Comparison of ENCODE assay signal across 1 cellular context in the genomic region with DNA sequence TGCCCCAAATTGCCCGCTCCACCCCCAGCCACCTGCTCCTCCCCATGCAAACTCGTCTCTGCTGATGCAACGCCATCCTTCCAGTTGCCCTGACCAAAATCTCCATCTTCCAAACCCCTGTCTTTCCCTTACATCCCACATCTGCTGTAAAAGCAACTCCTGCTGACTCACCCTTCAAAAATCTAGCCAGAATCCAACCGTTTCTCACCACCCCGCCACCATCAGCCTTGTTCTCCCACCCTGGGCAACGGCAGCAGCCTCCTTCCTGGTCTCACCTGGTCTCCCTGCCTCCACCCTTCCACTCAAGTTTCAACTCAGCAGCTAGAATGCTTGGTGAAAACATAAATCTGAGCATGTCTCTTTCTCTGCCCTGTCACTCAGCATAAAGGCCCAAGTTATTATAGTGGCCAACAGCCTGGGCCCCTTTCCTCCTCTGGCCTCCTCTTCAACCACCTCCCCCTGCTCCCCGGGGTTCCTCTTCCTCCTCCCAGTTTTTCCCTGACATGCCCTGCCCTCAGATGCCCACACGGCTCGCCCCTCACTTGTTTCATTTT.
TF ChIP-seq lines count a peak whose summit lies in the region.

No MANE protein-coding gene starts in this region.

TF ChIP-seq in HepG2, 621 proteins besides CTCF, POLR2A, EP300 and RAD21 (continued from another document and continues in another):
- TF ChIP-seq ZFP82 (CRISPR knock-in tag; IDR thresholded peaks at IDR 0.05; ENCODE audit: borderline replicate concordance) (no peak), ZNF251 (CRISPR knock-in tag; IDR thresholded peaks at IDR 0.05) (no peak), ZNF775 (CRISPR knock-in tag; IDR thresholded peaks at IDR 0.05; ENCODE audit: borderline replicate concordance) (no peak), ZNF792 (CRISPR knock-in tag; IDR thresholded peaks at IDR 0.05) (no peak), ZNF543 (CRISPR knock-in tag; IDR thresholded peaks at IDR 0.05) (no peak), ZNF33A (CRISPR knock-in tag; IDR thresholded peaks at IDR 0.05; ENCODE audit: borderline replicate concordance) (no peak), MTF2 (CRISPR knock-in tag; IDR thresholded peaks at IDR 0.05; ENCODE audit: borderline replicate concordance) (no peak), XRCC5 (optimal IDR thresholded peaks at IDR 0.05; ENCODE audit: low read length) (peak; percentile 31), SIX4 (CRISPR knock-in tag; IDR thresholded peaks at IDR 0.05) (no peak), ZNF766 (CRISPR knock-in tag; IDR thresholded peaks at IDR 0.05; ENCODE audit: borderline replicate concordance) (no peak), POGZ (CRISPR knock-in tag; IDR thresholded peaks at IDR 0.05) (no peak), ZMYM3 (CRISPR knock-in tag; IDR thresholded peaks at IDR 0.05) (0 out of 2 replicates have a peak, but pooled peaks have one; percentile 30), DNMT3B (CRISPR knock-in tag; conservative IDR thresholded peaks at IDR 0.05) (no peak), WIZ (CRISPR knock-in tag; IDR thresholded peaks at IDR 0.05) (no peak), GATAD2A (CRISPR knock-in tag; IDR thresholded peaks at IDR 0.05) (no peak), FOXJ3 (CRISPR knock-in tag; IDR thresholded peaks at IDR 0.05; ENCODE audit: borderline replicate concordance) (no peak), ZNF782 (CRISPR knock-in tag; IDR thresholded peaks at IDR 0.05; ENCODE audit: borderline replicate concordance) (no peak), CHD2 (IDR thresholded peaks at IDR 0.05; ENCODE audit: low read depth, low read length) (no peak), ZNF225 (CRISPR knock-in tag; IDR thresholded peaks at IDR 0.05) (no peak), NCOA2 (CRISPR knock-in tag; IDR thresholded peaks at IDR 0.05) (no peak), FOXA1 (IDR thresholded peaks at IDR 0.05) (no peak), FOXA1 (CRISPR knock-in tag; IDR thresholded peaks at IDR 0.05) (no peak), EZH2 (conservative IDR thresholded peaks at IDR 0.05; ENCODE audit: low read depth, low read length) (no peak), ZNF160 (CRISPR knock-in tag; IDR thresholded peaks at IDR 0.05) (no peak)
- TF ChIP-seq, protein P1, sequence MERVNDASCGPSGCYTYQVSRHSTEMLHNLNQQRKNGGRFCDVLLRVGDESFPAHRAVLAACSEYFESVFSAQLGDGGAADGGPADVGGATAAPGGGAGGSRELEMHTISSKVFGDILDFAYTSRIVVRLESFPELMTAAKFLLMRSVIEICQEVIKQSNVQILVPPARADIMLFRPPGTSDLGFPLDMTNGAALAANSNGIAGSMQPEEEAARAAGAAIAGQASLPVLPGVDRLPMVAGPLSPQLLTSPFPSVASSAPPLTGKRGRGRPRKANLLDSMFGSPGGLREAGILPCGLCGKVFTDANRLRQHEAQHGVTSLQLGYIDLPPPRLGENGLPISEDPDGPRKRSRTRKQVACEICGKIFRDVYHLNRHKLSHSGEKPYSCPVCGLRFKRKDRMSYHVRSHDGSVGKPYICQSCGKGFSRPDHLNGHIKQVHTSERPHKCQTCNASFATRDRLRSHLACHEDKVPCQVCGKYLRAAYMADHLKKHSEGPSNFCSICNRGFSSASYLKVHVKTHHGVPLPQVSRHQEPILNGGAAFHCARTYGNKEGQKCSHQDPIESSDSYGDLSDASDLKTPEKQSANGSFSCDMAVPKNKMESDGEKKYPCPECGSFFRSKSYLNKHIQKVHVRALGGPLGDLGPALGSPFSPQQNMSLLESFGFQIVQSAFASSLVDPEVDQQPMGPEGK (CRISPR knock-in tag; IDR thresholded peaks at IDR 0.05): 0 out of 2 replicates have a peak, but pooled peaks have one; percentile 5
- TF ChIP-seq, protein P2, sequence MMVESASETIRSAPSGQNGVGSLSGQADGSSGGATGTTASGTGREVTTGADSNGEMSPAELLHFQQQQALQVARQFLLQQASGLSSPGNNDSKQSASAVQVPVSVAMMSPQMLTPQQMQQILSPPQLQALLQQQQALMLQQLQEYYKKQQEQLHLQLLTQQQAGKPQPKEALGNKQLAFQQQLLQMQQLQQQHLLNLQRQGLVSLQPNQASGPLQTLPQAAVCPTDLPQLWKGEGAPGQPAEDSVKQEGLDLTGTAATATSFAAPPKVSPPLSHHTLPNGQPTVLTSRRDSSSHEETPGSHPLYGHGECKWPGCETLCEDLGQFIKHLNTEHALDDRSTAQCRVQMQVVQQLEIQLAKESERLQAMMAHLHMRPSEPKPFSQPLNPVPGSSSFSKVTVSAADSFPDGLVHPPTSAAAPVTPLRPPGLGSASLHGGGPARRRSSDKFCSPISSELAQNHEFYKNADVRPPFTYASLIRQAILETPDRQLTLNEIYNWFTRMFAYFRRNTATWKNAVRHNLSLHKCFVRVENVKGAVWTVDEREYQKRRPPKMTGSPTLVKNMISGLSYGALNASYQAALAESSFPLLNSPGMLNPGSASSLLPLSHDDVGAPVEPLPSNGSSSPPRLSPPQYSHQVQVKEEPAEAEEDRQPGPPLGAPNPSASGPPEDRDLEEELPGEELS (CRISPR knock-in tag; IDR thresholded peaks at IDR 0.05): no peak
- TF ChIP-seq, protein P3, sequence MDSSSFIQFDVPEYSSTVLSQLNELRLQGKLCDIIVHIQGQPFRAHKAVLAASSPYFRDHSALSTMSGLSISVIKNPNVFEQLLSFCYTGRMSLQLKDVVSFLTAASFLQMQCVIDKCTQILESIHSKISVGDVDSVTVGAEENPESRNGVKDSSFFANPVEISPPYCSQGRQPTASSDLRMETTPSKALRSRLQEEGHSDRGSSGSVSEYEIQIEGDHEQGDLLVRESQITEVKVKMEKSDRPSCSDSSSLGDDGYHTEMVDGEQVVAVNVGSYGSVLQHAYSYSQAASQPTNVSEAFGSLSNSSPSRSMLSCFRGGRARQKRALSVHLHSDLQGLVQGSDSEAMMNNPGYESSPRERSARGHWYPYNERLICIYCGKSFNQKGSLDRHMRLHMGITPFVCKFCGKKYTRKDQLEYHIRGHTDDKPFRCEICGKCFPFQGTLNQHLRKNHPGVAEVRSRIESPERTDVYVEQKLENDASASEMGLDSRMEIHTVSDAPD (CRISPR knock-in tag; IDR thresholded peaks at IDR 0.05): no peak
- TF ChIP-seq, protein P4, sequence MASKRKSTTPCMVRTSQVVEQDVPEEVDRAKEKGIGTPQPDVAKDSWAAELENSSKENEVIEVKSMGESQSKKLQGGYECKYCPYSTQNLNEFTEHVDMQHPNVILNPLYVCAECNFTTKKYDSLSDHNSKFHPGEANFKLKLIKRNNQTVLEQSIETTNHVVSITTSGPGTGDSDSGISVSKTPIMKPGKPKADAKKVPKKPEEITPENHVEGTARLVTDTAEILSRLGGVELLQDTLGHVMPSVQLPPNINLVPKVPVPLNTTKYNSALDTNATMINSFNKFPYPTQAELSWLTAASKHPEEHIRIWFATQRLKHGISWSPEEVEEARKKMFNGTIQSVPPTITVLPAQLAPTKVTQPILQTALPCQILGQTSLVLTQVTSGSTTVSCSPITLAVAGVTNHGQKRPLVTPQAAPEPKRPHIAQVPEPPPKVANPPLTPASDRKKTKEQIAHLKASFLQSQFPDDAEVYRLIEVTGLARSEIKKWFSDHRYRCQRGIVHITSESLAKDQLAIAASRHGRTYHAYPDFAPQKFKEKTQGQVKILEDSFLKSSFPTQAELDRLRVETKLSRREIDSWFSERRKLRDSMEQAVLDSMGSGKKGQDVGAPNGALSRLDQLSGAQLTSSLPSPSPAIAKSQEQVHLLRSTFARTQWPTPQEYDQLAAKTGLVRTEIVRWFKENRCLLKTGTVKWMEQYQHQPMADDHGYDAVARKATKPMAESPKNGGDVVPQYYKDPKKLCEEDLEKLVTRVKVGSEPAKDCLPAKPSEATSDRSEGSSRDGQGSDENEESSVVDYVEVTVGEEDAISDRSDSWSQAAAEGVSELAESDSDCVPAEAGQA (IDR thresholded peaks at IDR 0.05; ENCODE audit: low read depth): no peak
- TF ChIP-seq, protein P4 (CRISPR knock-in tag; IDR thresholded peaks at IDR 0.05; ENCODE audit: borderline replicate concordance): no peak
- TF ChIP-seq, protein P5, sequence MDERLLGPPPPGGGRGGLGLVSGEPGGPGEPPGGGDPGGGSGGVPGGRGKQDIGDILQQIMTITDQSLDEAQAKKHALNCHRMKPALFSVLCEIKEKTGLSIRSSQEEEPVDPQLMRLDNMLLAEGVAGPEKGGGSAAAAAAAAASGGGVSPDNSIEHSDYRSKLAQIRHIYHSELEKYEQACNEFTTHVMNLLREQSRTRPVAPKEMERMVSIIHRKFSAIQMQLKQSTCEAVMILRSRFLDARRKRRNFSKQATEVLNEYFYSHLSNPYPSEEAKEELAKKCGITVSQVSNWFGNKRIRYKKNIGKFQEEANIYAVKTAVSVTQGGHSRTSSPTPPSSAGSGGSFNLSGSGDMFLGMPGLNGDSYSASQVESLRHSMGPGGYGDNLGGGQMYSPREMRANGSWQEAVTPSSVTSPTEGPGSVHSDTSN (CRISPR knock-in tag; IDR thresholded peaks at IDR 0.05): no peak
- TF ChIP-seq, protein P6, sequence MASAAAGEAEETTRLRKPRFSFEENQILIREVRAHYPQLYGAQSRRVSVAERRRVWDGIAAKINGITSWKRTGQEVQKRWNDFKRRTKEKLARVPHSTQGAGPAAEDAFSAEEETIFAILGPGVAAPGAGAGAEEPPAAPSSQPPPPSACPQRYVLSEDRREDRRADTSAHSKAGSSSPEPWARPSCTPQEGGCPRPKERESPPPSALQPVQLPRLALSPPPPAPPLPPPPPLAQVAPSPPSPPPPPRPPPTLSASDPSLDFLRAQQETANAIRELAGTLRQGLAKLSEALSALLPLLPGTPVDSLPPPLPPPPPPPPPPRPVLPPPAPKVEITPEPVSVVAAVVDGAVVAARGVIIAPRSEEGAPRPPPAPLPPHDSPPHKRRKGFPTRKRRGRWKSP (CRISPR knock-in tag; IDR thresholded peaks at IDR 0.05): no peak
- TF ChIP-seq, protein P7, sequence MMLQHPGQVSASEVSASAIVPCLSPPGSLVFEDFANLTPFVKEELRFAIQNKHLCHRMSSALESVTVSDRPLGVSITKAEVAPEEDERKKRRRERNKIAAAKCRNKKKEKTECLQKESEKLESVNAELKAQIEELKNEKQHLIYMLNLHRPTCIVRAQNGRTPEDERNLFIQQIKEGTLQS (CRISPR knock-in tag; IDR thresholded peaks at IDR 0.05): peak; percentile 42; the same call in 1 of the 2 replicates
- TF ChIP-seq, protein P8, sequence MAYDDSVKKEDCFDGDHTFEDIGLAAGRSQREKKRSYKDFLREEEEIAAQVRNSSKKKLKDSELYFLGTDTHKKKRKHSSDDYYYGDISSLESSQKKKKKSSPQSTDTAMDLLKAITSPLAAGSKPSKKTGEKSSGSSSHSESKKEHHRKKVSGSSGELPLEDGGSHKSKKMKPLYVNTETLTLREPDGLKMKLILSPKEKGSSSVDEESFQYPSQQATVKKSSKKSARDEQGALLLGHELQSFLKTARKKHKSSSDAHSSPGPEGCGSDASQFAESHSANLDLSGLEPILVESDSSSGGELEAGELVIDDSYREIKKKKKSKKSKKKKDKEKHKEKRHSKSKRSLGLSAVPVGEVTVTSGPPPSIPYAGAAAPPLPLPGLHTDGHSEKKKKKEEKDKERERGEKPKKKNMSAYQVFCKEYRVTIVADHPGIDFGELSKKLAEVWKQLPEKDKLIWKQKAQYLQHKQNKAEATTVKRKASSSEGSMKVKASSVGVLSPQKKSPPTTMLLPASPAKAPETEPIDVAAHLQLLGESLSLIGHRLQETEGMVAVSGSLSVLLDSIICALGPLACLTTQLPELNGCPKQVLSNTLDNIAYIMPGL (CRISPR knock-in tag; IDR thresholded peaks at IDR 0.05; ENCODE audit: borderline replicate concordance in 1 of 2, low read depth in 1 of 2): no peak
- TF ChIP-seq, protein P9, sequence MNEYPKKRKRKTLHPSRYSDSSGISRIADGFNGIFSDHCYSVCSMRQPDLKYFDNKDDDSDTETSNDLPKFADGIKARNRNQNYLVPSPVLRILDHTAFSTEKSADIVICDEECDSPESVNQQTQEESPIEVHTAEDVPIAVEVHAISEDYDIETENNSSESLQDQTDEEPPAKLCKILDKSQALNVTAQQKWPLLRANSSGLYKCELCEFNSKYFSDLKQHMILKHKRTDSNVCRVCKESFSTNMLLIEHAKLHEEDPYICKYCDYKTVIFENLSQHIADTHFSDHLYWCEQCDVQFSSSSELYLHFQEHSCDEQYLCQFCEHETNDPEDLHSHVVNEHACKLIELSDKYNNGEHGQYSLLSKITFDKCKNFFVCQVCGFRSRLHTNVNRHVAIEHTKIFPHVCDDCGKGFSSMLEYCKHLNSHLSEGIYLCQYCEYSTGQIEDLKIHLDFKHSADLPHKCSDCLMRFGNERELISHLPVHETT (CRISPR knock-in tag; conservative IDR thresholded peaks at IDR 0.05): no peak
- TF ChIP-seq, protein P10, sequence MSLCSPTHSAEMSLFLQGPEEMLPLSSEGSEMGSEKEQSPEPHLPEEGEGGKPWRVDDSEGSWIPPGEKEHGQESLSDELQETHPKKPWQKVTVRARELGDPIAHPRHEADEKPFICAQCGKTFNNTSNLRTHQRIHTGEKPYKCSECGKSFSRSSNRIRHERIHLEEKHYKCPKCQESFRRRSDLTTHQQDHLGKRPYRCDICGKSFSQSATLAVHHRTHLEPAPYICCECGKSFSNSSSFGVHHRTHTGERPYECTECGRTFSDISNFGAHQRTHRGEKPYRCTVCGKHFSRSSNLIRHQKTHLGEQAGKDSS (CRISPR knock-in tag; IDR thresholded peaks at IDR 0.05; ENCODE audit: borderline replicate concordance, low read depth): no peak
- TF ChIP-seq, protein P11, sequence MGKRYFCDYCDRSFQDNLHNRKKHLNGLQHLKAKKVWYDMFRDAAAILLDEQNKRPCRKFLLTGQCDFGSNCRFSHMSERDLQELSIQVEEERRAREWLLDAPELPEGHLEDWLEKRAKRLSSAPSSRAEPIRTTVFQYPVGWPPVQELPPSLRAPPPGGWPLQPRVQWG (CRISPR knock-in tag; IDR thresholded peaks at IDR 0.05; ENCODE audit: borderline replicate concordance, low read depth): no peak
